ENCODE assay signal across 31 cellular contexts in genomic region chr6:79922018-79922417, GRCh38. TPM values are rescaled to one million over a fixed set of nuclear protein-coding genes. Genes with fewer than 3 reads are reported as not detected.
"Had no signal": no experiment of that assay in that cellular context is flagged by ENCODE, and none has a peak within 500 bp of the region (broad histone marks: within the 10 kb centered on the region; RNA-seq: fewer than 3 reads in every experiment).

No MANE protein-coding gene starts in this region.

- DNase-seq: activated B cell treated with CpG ODN at 0.5 μM for 24 hours; activated CD4-positive, alpha-beta T cell treated with anti-CD3 and anti-CD28 coated beads for 48 hours; activated CD4-positive, alpha-beta T cell treated with anti-CD3 and anti-CD28 coated beads, Interleukin-2, amount 50 U/mL, for 1 hour; activated CD4-positive, alpha-beta T cell treated with anti-CD3 and anti-CD28 coated beads, Interleukin-2, amount 50 U/mL, for 48 hours; activated CD8-positive, alpha-beta memory T cell treated with anti-CD3 and anti-CD28 coated beads for 24 hours; activated CD8-positive, alpha-beta T cell treated with anti-CD3 and anti-CD28 coated beads for 36 hours; activated effector memory CD4-positive, alpha-beta T cell treated with Interleukin-2 at 50 U/mL for 16 hours; activated gamma-delta T cell treated with Interleukin-2 at 50 U/mL for 16 hours; activated naive CD4-positive, alpha-beta T cell treated with anti-CD3 and anti-CD28 coated beads, Interleukin-2, amount 50 U/mL, for 16 hours; activated naive CD4-positive, alpha-beta T cell treated with Interleukin-2 at 50 U/mL for 16 hours; activated T-cell treated with anti-CD3 and anti-CD28 coated beads, Interleukin-2, amount 50 U/mL, for 4 hours; amygdala; aorta; body of pancreas; central memory CD4-positive, alpha-beta T cell; cerebellar nuclear complex; colonic mucosa; effector CD8-positive, alpha-beta T cell; foreskin fibroblast; gastrocnemius medialis; glutamatergic neuron; heart left ventricle; hypothalamus; T1000; WERI-Rb-1 had no signal

- ATAC-seq: activated CD4-positive, CD25-positive, alpha-beta regulatory T cell treated with anti-CD3 and anti-CD28 coated beads, Interleukin-2, amount 50 U/mL, for 24 hours; activated CD8-positive, alpha-beta T cell treated with anti-CD3 and anti-CD28 coated beads for 36 hours; activated T-cell treated with anti-CD3 and anti-CD28 coated beads, Interleukin-2, amount 50 U/mL, for 4 hours; activated T-helper 17 cell treated with anti-CD3 and anti-CD28 coated beads, Interleukin-2, amount 50 U/mL, for 72 hours; body of pancreas; esophagus mucosa; gastrocnemius medialis; heart left ventricle had no signal

- H3K4me3 ChIP-seq: body of pancreas, cardiac muscle cell, colonic mucosa, gastrocnemius medialis, heart left ventricle had no signal

- H3K9me3 ChIP-seq: body of pancreas, colonic mucosa, gastrocnemius medialis, heart left ventricle had no signal

- H3K27ac ChIP-seq: body of pancreas, cardiac muscle cell, colonic mucosa, gastrocnemius medialis, heart left ventricle had no signal

- H3K4me1 ChIP-seq: body of pancreas, colonic mucosa, gastrocnemius medialis, heart left ventricle had no signal

- H3K36me3 ChIP-seq: cardiac muscle cell, colonic mucosa, gastrocnemius medialis had no signal

- H3K27me3 ChIP-seq: body of pancreas, cardiac muscle cell, colonic mucosa, gastrocnemius medialis, heart left ventricle had no signal

- FAIRE-seq: endometrium, endothelial cell of umbilical vein had no signal

RNA-seq across cellular contexts. Expression of gene ELOVL4, which starts 25.3 kb away (rescaled TPM):
- total RNA-seq: activated B cell treated with CpG ODN at 0.5 μM for 24 hours had no signal
